ENCODE assay signal across 9 cellular contexts in the genomic region with DNA sequence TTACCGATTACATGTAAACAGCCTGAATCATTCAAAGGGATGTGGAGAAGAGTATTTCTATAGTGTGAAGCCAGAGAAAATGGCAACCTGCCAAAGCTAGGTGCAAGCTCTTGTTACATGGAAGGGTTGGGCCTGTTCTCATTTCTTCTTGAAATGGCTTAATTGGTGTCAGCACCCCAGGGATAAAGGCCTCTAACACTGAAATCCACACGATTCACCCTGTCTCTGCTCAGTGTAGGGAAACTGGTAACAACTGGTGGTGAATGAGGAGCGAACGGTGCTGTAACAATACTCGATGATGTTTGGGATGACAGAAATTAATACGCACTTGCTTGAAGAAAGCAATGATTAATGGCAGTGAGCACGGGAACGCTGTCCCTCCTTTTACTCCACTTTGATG. TPM values are rescaled to one million over a fixed set of nuclear protein-coding genes. Genes with fewer than 3 reads are reported as not detected.
DNase-seq lines count a peak whose midpoint lies in the region; ATAC-seq, FAIRE-seq and TF ChIP-seq lines count a peak whose summit lies in the region.
"Had no signal": no experiment of that assay in that cellular context is flagged by ENCODE, and none has a peak within 500 bp of the region (broad histone marks: within the 10 kb centered on the region; RNA-seq: fewer than 3 reads in every experiment).

No MANE protein-coding gene starts in this region.

- H4K20me1 ChIP-seq in KMS-11 (ENCODE audit: insufficient read depth), result peaks cover 56% of the 10 kb centered on the region

- peak; percentile 43 for FAIRE-seq in bronchial epithelial cell (lab: Jason Lieb, UNC)

- DNase-seq in NCI-H345 treated with DMSO at 0.1 percent for 48 hours (lab: John Stamatoyannopoulos, UW; ENCODE audit: unreplicated experiment) (peak; percentile 99), bronchial epithelial cell (ENCODE audit: low read depth) (peak; percentile 76), retina (peak; percentile 47), colonic mucosa (no peak)
- DNase-seq in activated naive CD4-positive, alpha-beta T cell treated with anti-CD3 and anti-CD28 coated beads, Interleukin-2, amount 50 U/mL, for 16 hours, result no peak
- DNase-seq: activated CD4-positive, alpha-beta T cell treated with anti-CD3 and anti-CD28 coated beads for 36 hours; dorsolateral prefrontal cortex had no signal

- H3K27me3 ChIP-seq in KMS-11 (ENCODE audit: insufficient read depth, low read depth) (no peaks in the 10 kb centered on the region), bronchial epithelial cell (ENCODE audit: control insufficient read depth, insufficient read depth, low read length) (no peaks in the 10 kb centered on the region), colonic mucosa (no peaks in the 10 kb centered on the region)

- ATAC-seq in GM18511 (IDR thresholded peaks at IDR 0.05; ENCODE audit: unreplicated experiment), result no peak
- ATAC-seq: activated CD4-positive, alpha-beta T cell treated with anti-CD3 and anti-CD28 coated beads for 36 hours had no signal

- H2AFZ ChIP-seq in KMS-11 (ENCODE audit: low read depth), result no peak overlapping the region

- peaks cover 93% of the 10 kb centered on the region for H3K4me1 ChIP-seq in KMS-11 (ENCODE audit: low read depth, poor library complexity, severe bottlenecking)
- no peaks in the 10 kb centered on the region for H3K4me1 ChIP-seq in colonic mucosa

- H3K9ac ChIP-seq in KMS-11 (no peak overlapping the region), colonic mucosa (ENCODE audit: low read depth in 2 of 2, low read length in 2 of 2) (no peak overlapping the region)

- no peaks in the 10 kb centered on the region for H3K9me3 ChIP-seq in colonic mucosa

- peak overlapping the region; percentile 11; the same call in 1 of the 2 replicates for H3K4me2 ChIP-seq in KMS-11

- intact Hi-C loops in colonic mucosa (cut with DNase I), result no loop called here

- TF ChIP-seq CTCF in KMS-11 (conservative IDR thresholded peaks at IDR 0.05; ENCODE audit: low read depth, low read length) (no peak), bronchial epithelial cell (IDR thresholded peaks at IDR 0.05; ENCODE audit: insufficient read depth, low read length, severe bottlenecking) (no peak), colonic mucosa (IDR thresholded peaks at IDR 0.05) (no peak)

- H3K79me2 ChIP-seq in KMS-11 (ENCODE audit: insufficient read depth, low read depth), result peaks cover 100% of the 10 kb centered on the region

- H3K36me3 ChIP-seq in KMS-11 (ENCODE audit: insufficient read depth) (no peaks in the 10 kb centered on the region; the same call in 1 of the 2 replicates), bronchial epithelial cell (ENCODE audit: control insufficient read depth, insufficient read depth, low read length) (no peaks in the 10 kb centered on the region), colonic mucosa (no peaks in the 10 kb centered on the region)

- H3K27ac ChIP-seq in KMS-11 (no peak overlapping the region), colonic mucosa (no peak overlapping the region)

- no peak overlapping the region for H3K4me3 ChIP-seq in KMS-11 (IDR thresholded peaks at IDR 0.05; ENCODE audit: insufficient read depth, low read depth, low read length)
- H3K4me3 ChIP-seq in bronchial epithelial cell (ENCODE audit: low read depth, low read length), result no peak overlapping the region
- no peak overlapping the region for H3K4me3 ChIP-seq in colonic mucosa

RNA-seq across cellular contexts. Expression of gene PBX3, which starts 16.2 kb away (rescaled TPM):
- total RNA-seq in bronchial epithelial cell (6.3 and 10.6 TPM in 2 replicates), colonic mucosa (10 to 100 TPM; 15.1 to 21.1 TPM)

RNA-seq across cellular contexts. Expression of gene MAPKAP1, which starts 56.4 kb away (rescaled TPM):
- total RNA-seq in bronchial epithelial cell (81.9 and 101 TPM in 2 replicates), colonic mucosa (10 to 100 TPM; 54.9 to 70.1 TPM)

Comparison
In these comparisons a context has a peak if more than half of its experiments do, and no peak if none do; other contexts are left out.
1. DNase-seq: peak in NCI-H345 treated with DMSO at 0.1 percent for 48 hours (single experiment), bronchial epithelial cell (single experiment) and retina (single experiment); none in colonic mucosa (single experiment) and activated naive CD4-positive, alpha-beta T cell treated with anti-CD3 and anti-CD28 coated beads, Interleukin-2, amount 50 U/mL, for 16 hours (single experiment).